Comparison of ENCODE assay signal across 1 cellular context in genomic region chr17:59513934-59514841, GRCh38.
TF ChIP-seq lines count a peak whose summit lies in the region.

No MANE protein-coding gene starts in this region.

TF ChIP-seq in HepG2, 621 proteins besides CTCF, POLR2A, EP300 and RAD21 (continued from another document and continues in another):
- TF ChIP-seq ZBTB25 (CRISPR knock-in tag; IDR thresholded peaks at IDR 0.05) (no peak), YEATS4 (CRISPR knock-in tag; IDR thresholded peaks at IDR 0.05; ENCODE audit: borderline replicate concordance) (no peak; the same call in 1 of the 2 replicates), MLX (CRISPR knock-in tag; IDR thresholded peaks at IDR 0.05) (no peak), ADNP (CRISPR knock-in tag; IDR thresholded peaks at IDR 0.05) (no peak), KDM6A (CRISPR knock-in tag; IDR thresholded peaks at IDR 0.05; ENCODE audit: low read depth) (no peak), NCOR1 (IDR thresholded peaks at IDR 0.05; ENCODE audit: borderline replicate concordance, low read length) (peak; percentile 87), HDAC2 (CRISPR knock-in tag; IDR thresholded peaks at IDR 0.05) (peak; percentile 93), ZNF607 (CRISPR knock-in tag; IDR thresholded peaks at IDR 0.05; ENCODE audit: borderline replicate concordance) (no peak; the same call in 1 of the 2 replicates), USF2 (IDR thresholded peaks at IDR 0.05; ENCODE audit: low read depth, low read length) (no peak), USF2 (CRISPR knock-in tag; IDR thresholded peaks at IDR 0.05; ENCODE audit: borderline replicate concordance) (no peak), ZNF841 (CRISPR knock-in tag; IDR thresholded peaks at IDR 0.05; ENCODE audit: borderline replicate concordance) (no peak), ZNF512B (CRISPR knock-in tag; IDR thresholded peaks at IDR 0.05; ENCODE audit: borderline replicate concordance) (no peak), XRCC5 (optimal IDR thresholded peaks at IDR 0.05; ENCODE audit: low read length) (no peak), NR3C1 (CRISPR knock-in tag; IDR thresholded peaks at IDR 0.05) (no peak), NCOA1 (CRISPR knock-in tag; IDR thresholded peaks at IDR 0.05) (peak; percentile 63; the same call in 1 of the 2 replicates), ZNF143 (CRISPR knock-in tag; IDR thresholded peaks at IDR 0.05) (no peak), THAP8 (CRISPR knock-in tag; IDR thresholded peaks at IDR 0.05; ENCODE audit: borderline replicate concordance) (no peak), PHF5A (CRISPR knock-in tag; IDR thresholded peaks at IDR 0.05; ENCODE audit: low read depth, unreplicated experiment) (no peak), HNF4G (IDR thresholded peaks at IDR 0.05; ENCODE audit: borderline replicate concordance, low read depth, low read length) (peak; percentile 44), HNF4G (CRISPR knock-in tag; IDR thresholded peaks at IDR 0.05; ENCODE audit: borderline replicate concordance, low read depth) (0 out of 2 replicates have a peak, but pooled peaks have one; percentile 23), ZNF34 (CRISPR knock-in tag; IDR thresholded peaks at IDR 0.05; ENCODE audit: borderline replicate concordance) (no peak), E2F5 (CRISPR knock-in tag; conservative IDR thresholded peaks at IDR 0.05) (no peak), ZNF343 (CRISPR knock-in tag; IDR thresholded peaks at IDR 0.05) (no peak), ZFP36 (IDR thresholded peaks at IDR 0.05; ENCODE audit: borderline replicate concordance, low read depth, low read length, partially characterized antibody) (no peak), MTA1 (CRISPR knock-in tag; IDR thresholded peaks at IDR 0.05; ENCODE audit: borderline replicate concordance) (no peak; the same call in 1 of the 2 replicates), MAX (IDR thresholded peaks at IDR 0.05) (peak; percentile 47; the same call in 1 of the 2 replicates), ZNF562 (CRISPR knock-in tag; IDR thresholded peaks at IDR 0.05; ENCODE audit: borderline replicate concordance) (no peak), BRD4 (CRISPR knock-in tag; IDR thresholded peaks at IDR 0.05) (no peak), ZNF292 (CRISPR knock-in tag; IDR thresholded peaks at IDR 0.05; ENCODE audit: borderline replicate concordance, low read depth) (peak; percentile 15; the same call in 1 of the 2 replicates), SRSF4 (IDR thresholded peaks at IDR 0.05; ENCODE audit: low read depth, low read length, poor library complexity, severe bottlenecking) (no peak), ARID2 (CRISPR knock-in tag; IDR thresholded peaks at IDR 0.05; ENCODE audit: borderline replicate concordance) (no peak), HIC2 (CRISPR knock-in tag; IDR thresholded peaks at IDR 0.05; ENCODE audit: low read depth) (no peak), ZFAT (CRISPR knock-in tag; conservative IDR thresholded peaks at IDR 0.05) (no peak), ZBTB10 (CRISPR knock-in tag; IDR thresholded peaks at IDR 0.05; ENCODE audit: borderline replicate concordance) (no peak), YEATS2 (CRISPR knock-in tag; IDR thresholded peaks at IDR 0.05; ENCODE audit: borderline replicate concordance) (peak; percentile 46; the same call in 1 of the 2 replicates), ZBTB7A (CRISPR knock-in tag; IDR thresholded peaks at IDR 0.05) (no peak), SP4 (CRISPR knock-in tag; IDR thresholded peaks at IDR 0.05) (no peak), ZNF772 (CRISPR knock-in tag; IDR thresholded peaks at IDR 0.05) (no peak), MEIS2 (CRISPR knock-in tag; IDR thresholded peaks at IDR 0.05) (peak; percentile 56; the same call in 1 of the 2 replicates), ZNF18 (CRISPR knock-in tag; IDR thresholded peaks at IDR 0.05; ENCODE audit: insufficient replicate concordance) (peak; percentile 40), FOXM1 (CRISPR knock-in tag; IDR thresholded peaks at IDR 0.05) (no peak), ZNF530 (CRISPR knock-in tag; IDR thresholded peaks at IDR 0.05; ENCODE audit: low read depth) (no peak), ZUFSP (CRISPR knock-in tag; IDR thresholded peaks at IDR 0.05; ENCODE audit: borderline replicate concordance) (no peak), EHMT2 (IDR thresholded peaks at IDR 0.05; ENCODE audit: borderline replicate concordance, low read depth, low read length) (peak; percentile 76; the same call in 1 of the 2 replicates), ZNF354B (CRISPR knock-in tag; IDR thresholded peaks at IDR 0.05) (no peak)
